Comparison of ENCODE assay signal across 8 cellular contexts in the genomic region with DNA sequence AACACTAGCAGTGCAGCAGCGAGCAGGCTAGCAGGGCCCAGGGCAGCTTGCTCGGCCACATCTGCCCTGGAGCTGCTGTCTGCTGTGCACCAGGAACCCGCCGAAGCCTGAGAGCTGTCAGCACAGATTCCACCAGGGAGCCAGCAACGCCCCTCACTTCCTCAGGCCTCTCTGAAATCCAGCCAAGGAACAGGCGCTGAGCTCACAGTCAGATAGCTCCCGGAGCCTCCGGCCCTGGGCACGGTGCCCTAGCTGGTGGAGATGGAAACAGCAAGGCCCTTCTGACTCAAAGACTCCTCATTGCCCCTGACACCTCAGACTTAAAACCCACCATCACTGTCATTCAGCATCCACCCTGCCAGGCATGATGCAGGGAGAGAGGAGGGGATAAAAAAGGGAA.
A peak's percentile ranks its signal among the peaks of the same experiment; 100 is the strongest.
DNase-seq lines count a peak whose midpoint lies in the region; ATAC-seq and TF ChIP-seq lines count a peak whose summit lies in the region.

No MANE protein-coding gene starts in this region.

- peak in 3 of 4 donors; percentile 52 to 63 (median 62) for ATAC-seq in psoas muscle
- no peak for ATAC-seq in activated naive CD8-positive, alpha-beta T cell treated with anti-CD3 and anti-CD28 coated beads, Interleukin-2, amount 50 U/mL, for 24 hours
- no peak for ATAC-seq in GM21447 (IDR thresholded peaks at IDR 0.05; ENCODE audit: unreplicated experiment)
- no peak for ATAC-seq in activated T-cell treated with anti-CD3 and anti-CD28 coated beads, Interleukin-2, amount 50 U/mL, for 72 hours (replicated peaks in 1 of 2)

- H3K9me3 Mint-ChIP-seq in activated naive CD8-positive, alpha-beta T cell treated with anti-CD3 and anti-CD28 coated beads, Interleukin-2, amount 50 U/mL, for 24 hours = no peaks in the 10 kb centered on the region
- no peaks in the 10 kb centered on the region for H3K9me3 Mint-ChIP-seq in activated T-cell treated with anti-CD3 and anti-CD28 coated beads, Interleukin-2, amount 50 U/mL, for 72 hours

- H3K36me3 ChIP-seq in adrenal gland (replicated peaks in 1 of 2) = no peaks in the 10 kb centered on the region
- no peaks in the 10 kb centered on the region for H3K36me3 ChIP-seq in psoas muscle (ENCODE audit: insufficient read depth in 1 of 2, low read depth in 1 of 2)

- TF ChIP-seq CTCF in adrenal gland (IDR thresholded peaks at IDR 0.05) = peak in 4 of 6 experiments; percentile 6 to 21 (median 17)
- no peak for TF ChIP-seq CTCF in psoas muscle (IDR thresholded peaks at IDR 0.05)

- no peak overlapping the region for H3K4me3 Mint-ChIP-seq in activated naive CD8-positive, alpha-beta T cell treated with anti-CD3 and anti-CD28 coated beads, Interleukin-2, amount 50 U/mL, for 24 hours
- H3K4me3 Mint-ChIP-seq in activated T-cell treated with anti-CD3 and anti-CD28 coated beads, Interleukin-2, amount 50 U/mL, for 72 hours = no peak overlapping the region

- H3K4me1 Mint-ChIP-seq in activated naive CD8-positive, alpha-beta T cell treated with anti-CD3 and anti-CD28 coated beads, Interleukin-2, amount 50 U/mL, for 24 hours = no peaks in the 10 kb centered on the region
- no peaks in the 10 kb centered on the region for H3K4me1 Mint-ChIP-seq in activated T-cell treated with anti-CD3 and anti-CD28 coated beads, Interleukin-2, amount 50 U/mL, for 72 hours (ENCODE audit: low read depth)

- H3K9me3 ChIP-seq in adrenal gland (replicated peaks in 1 of 3) (no peaks in the 10 kb centered on the region), psoas muscle (no peaks in the 10 kb centered on the region)

- no peak overlapping the region for H3K27ac Mint-ChIP-seq in activated naive CD8-positive, alpha-beta T cell treated with anti-CD3 and anti-CD28 coated beads, Interleukin-2, amount 50 U/mL, for 24 hours
- no peak overlapping the region for H3K27ac Mint-ChIP-seq in activated T-cell treated with anti-CD3 and anti-CD28 coated beads, Interleukin-2, amount 50 U/mL, for 72 hours

- 2 to 10% (median 9%) methylated on average over 9 of the region's 9 CpGs; no CpG with 5 or more reads in 1 of the 4 donors for WGBS in adrenal gland, 4 donors
- WGBS in psoas muscle, 3 donors = 13 to 22% (median 17%) methylated on average over 9 of the region's 9 CpGs

- H3K4me3 ChIP-seq in adrenal gland = no peak overlapping the region
- H3K4me3 ChIP-seq in psoas muscle = no peak overlapping the region

- intact Hi-C loops in adrenal gland (cut with DNase I) (no loop called here), cardiac septum (cut with DNase I) (no loop called here), psoas muscle (cut with DNase I) (no loop called here)

- H3K27me3 ChIP-seq in adrenal gland = no peaks in the 10 kb centered on the region
- no peaks in the 10 kb centered on the region for H3K27me3 ChIP-seq in psoas muscle (ENCODE audit: insufficient read depth in 3 of 3, low read length in 2 of 3)

- DNase-seq in EL (peak; percentile 98), adrenal gland (peak; percentile 86 to 96 (median 93)), cardiac septum (ENCODE audit: low spot score) (peak; percentile 92), psoas muscle (peak; percentile 86 to 89)
- DNase-seq in activated naive CD8-positive, alpha-beta T cell treated with anti-CD3 and anti-CD28 coated beads, Interleukin-2, amount 50 U/mL, for 24 hours = no peak
- no peak for DNase-seq in activated T-cell treated with anti-CD3 and anti-CD28 coated beads, Interleukin-2, amount 50 U/mL, for 72 hours
- DNase-seq in central memory CD4-positive, alpha-beta T cell = no peak

- TF ChIP-seq POLR2A in adrenal gland (IDR thresholded peaks at IDR 0.05) = no peak

- H3K4me1 ChIP-seq in adrenal gland (replicated peaks in 1 of 2) = peaks cover 9 to 29% of the 10 kb centered on the region in 2 donors
- peaks cover 11% of the 10 kb centered on the region for H3K4me1 ChIP-seq in psoas muscle

- H3K36me3 Mint-ChIP-seq in activated naive CD8-positive, alpha-beta T cell treated with anti-CD3 and anti-CD28 coated beads, Interleukin-2, amount 50 U/mL, for 24 hours (ENCODE audit: low read depth) = no peaks in the 10 kb centered on the region
- no peaks in the 10 kb centered on the region for H3K36me3 Mint-ChIP-seq in activated T-cell treated with anti-CD3 and anti-CD28 coated beads, Interleukin-2, amount 50 U/mL, for 72 hours (ENCODE audit: insufficient read depth in 2 of 2)

- H3K27ac ChIP-seq in adrenal gland (peak overlapping the region in 3 of 5 donors; percentile 6 to 62 (median 46)), psoas muscle (no peak overlapping the region)

- no peaks in the 10 kb centered on the region for H3K27me3 Mint-ChIP-seq in activated naive CD8-positive, alpha-beta T cell treated with anti-CD3 and anti-CD28 coated beads, Interleukin-2, amount 50 U/mL, for 24 hours
- H3K27me3 Mint-ChIP-seq in activated T-cell treated with anti-CD3 and anti-CD28 coated beads, Interleukin-2, amount 50 U/mL, for 72 hours (ENCODE audit: low read depth) = no peaks in the 10 kb centered on the region

Comparison
In these comparisons a context has a peak if more than half of its experiments do, and no peak if none do; other contexts are left out.
1. DNase-seq: peak in EL (single experiment), adrenal gland (7 of 7), cardiac septum (single experiment) and psoas muscle (2 of 2); none in activated naive CD8-positive, alpha-beta T cell treated with anti-CD3 and anti-CD28 coated beads, Interleukin-2, amount 50 U/mL, for 24 hours (single experiment), activated T-cell treated with anti-CD3 and anti-CD28 coated beads, Interleukin-2, amount 50 U/mL, for 72 hours (0 of 2) and central memory CD4-positive, alpha-beta T cell (single experiment).
2. ATAC-seq: peak in psoas muscle (3 of 4); none in activated naive CD8-positive, alpha-beta T cell treated with anti-CD3 and anti-CD28 coated beads, Interleukin-2, amount 50 U/mL, for 24 hours (single experiment), GM21447 (single experiment) and activated T-cell treated with anti-CD3 and anti-CD28 coated beads, Interleukin-2, amount 50 U/mL, for 72 hours (0 of 2).